In the genomic region with DNA sequence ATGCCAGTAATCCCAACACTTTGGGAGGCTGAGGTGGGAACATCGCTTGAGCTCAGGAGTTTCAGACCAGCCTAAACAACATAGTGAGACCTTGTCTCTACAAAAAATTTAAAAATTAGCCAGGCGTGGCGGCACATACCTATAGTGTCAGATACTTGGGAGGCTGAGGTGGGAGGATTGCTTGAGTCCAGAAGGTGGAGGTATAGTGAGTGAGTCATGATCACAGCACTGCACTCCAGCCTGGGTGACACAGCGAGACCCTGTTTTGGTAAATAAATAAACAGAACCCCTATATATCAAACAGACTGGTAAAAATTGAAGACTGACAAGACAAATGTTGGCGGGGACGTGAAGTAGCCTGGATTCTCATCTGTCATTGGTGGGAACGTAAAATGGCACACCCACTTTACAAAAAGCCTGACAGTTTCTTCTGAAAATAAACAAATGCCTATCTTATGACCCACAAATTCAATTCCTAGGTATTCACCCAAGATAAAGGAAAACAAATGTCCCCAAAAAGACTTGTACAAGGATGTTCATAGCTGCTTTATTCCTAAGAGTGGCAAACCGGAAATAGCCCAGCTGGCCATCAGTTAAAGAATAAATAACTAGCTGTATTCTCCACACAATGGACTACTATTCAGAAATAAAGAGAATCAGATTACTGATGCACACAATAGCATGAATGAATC, we compare ENCODE assay signal across 16 cellular contexts. TPM values are rescaled to one million over a fixed set of nuclear protein-coding genes. Genes with fewer than 3 reads are reported as not detected.
DNase-seq lines count a peak whose midpoint lies in the region; ATAC-seq and TF ChIP-seq lines count a peak whose summit lies in the region.
"Had no signal": no experiment of that assay in that cellular context is flagged by ENCODE, and none has a peak within 500 bp of the region (broad histone marks: within the 10 kb centered on the region; RNA-seq: fewer than 3 reads in every experiment).

No MANE protein-coding gene starts in this region.

- peak overlapping the region in 2 of 4 donors; percentile 43 to 68 for H3K27ac ChIP-seq in tibial nerve
- H3K27ac ChIP-seq: esophagus muscularis mucosa, SK-N-MC had no signal

- no peak for TF ChIP-seq EP300 in tibial nerve (IDR thresholded peaks at IDR 0.05)

- H3K27me3 ChIP-seq in tibial nerve: no peaks in the 10 kb centered on the region
- H3K27me3 ChIP-seq: esophagus muscularis mucosa had no signal

- TF ChIP-seq POLR2A in tibial nerve (IDR thresholded peaks at IDR 0.05): no peak

- WGBS in tibial nerve, 2 donors: 63 to 67% methylated on average over 8 of the region's 8 CpGs

- no peak overlapping the region for H3K4me3 ChIP-seq in tibial nerve
- H3K4me3 ChIP-seq: esophagus muscularis mucosa, SK-N-MC had no signal

- H3K9me3 ChIP-seq in tibial nerve: no peaks in the 10 kb centered on the region
- H3K9me3 ChIP-seq: esophagus muscularis mucosa had no signal

- no peak for ATAC-seq in HG02759 (IDR thresholded peaks at IDR 0.05; ENCODE audit: unreplicated experiment)
- ATAC-seq: left ventricle myocardium superior had no signal

- H3K4me1 ChIP-seq in tibial nerve: peaks cover 0 to 32% (median 12%) of the 10 kb centered on the region in 4 donors

- DNase-seq in ELR (ENCODE audit: low read depth) (peak; percentile 64), NCI-H748 treated with DMSO at 0.1 percent for 48 hours (lab: John Stamatoyannopoulos, UW) (peak; percentile 17), foreskin melanocyte (peak; percentile 91), putamen (ENCODE audit: low spot score) (peak; percentile 81), NCI-H1436 treated with DMSO at 0.1 percent for 48 hours (lab: John Stamatoyannopoulos, UW) (no peak), tibial nerve (ENCODE audit: low spot score in 2 of 2) (no peak)
- DNase-seq: activated effector memory CD4-positive, alpha-beta T cell treated with anti-CD3 and anti-CD28 coated beads, Interleukin-2, amount 50 U/mL, for 16 hours; CD4-positive, alpha-beta T cell; GDM1; left ventricle myocardium superior; MM.1S; naive B cell; NCI-H2227 treated with DMSO at 0.1 percent for 48 hours had no signal

- no peaks in the 10 kb centered on the region for H3K36me3 ChIP-seq in tibial nerve
- H3K36me3 ChIP-seq: esophagus muscularis mucosa had no signal

- TF ChIP-seq CTCF in tibial nerve (IDR thresholded peaks at IDR 0.05): no peak

RNA-seq across cellular contexts. Expression of a gene that starts 47.0 kb away (rescaled TPM):
- total RNA-seq in tibial nerve: 10 to 100 TPM; 27.8 to 42.0 (median 32.1) TPM

Comparison
In these comparisons a context has a peak if more than half of its experiments do, and no peak if none do; other contexts are left out.
1. DNase-seq: peak in ELR (single experiment), NCI-H748 treated with DMSO at 0.1 percent for 48 hours (single experiment), foreskin melanocyte (single experiment) and putamen (single experiment); none in NCI-H1436 treated with DMSO at 0.1 percent for 48 hours (single experiment) and tibial nerve (0 of 2).